Comparison of ENCODE assay signal across 23 cellular contexts in genomic region chr5:130624805-130625204, GRCh38.
DNase-seq lines count a peak whose midpoint lies in the region; ATAC-seq and TF ChIP-seq lines count a peak whose summit lies in the region.
"Had no signal": no experiment of that assay in that cellular context is flagged by ENCODE, and none has a peak within 500 bp of the region (broad histone marks: within the 10 kb centered on the region; RNA-seq: fewer than 3 reads in every experiment).

No MANE protein-coding gene starts in this region.

- TF ChIP-seq CTCF in adrenal gland (IDR thresholded peaks at IDR 0.05): no peak

- intact Hi-C loops in activated CD4-positive, alpha-beta T cell treated with anti-CD3 and anti-CD28 coated beads for 36 hours (cut with DNase I, micrococcal nuclease): no loop called here
- intact Hi-C loops in adrenal gland (cut with DNase I): no loop called here

- no peaks in the 10 kb centered on the region for H3K36me3 Mint-ChIP-seq in activated CD4-positive, alpha-beta T cell treated with anti-CD3 and anti-CD28 coated beads for 36 hours (ENCODE audit: low read depth)
- H3K36me3 Mint-ChIP-seq in activated CD4-positive, alpha-beta T cell treated with anti-CD3 and anti-CD28 coated beads, Interleukin-2, amount 10 ng/mL, durations not matched to agents 7 days and 5 days (ENCODE audit: low read depth): no peaks in the 10 kb centered on the region
- H3K36me3 Mint-ChIP-seq: CD14-positive monocyte had no signal

- H3K4me1 ChIP-seq in Karpas-422 (ENCODE audit: low read length): peaks cover 5% of the 10 kb centered on the region; the same call in 1 of the 2 replicates
- no peaks in the 10 kb centered on the region for H3K4me1 ChIP-seq in adrenal gland (replicated peaks in 1 of 2)
- H3K4me1 ChIP-seq: SJSA1 had no signal

- POLR2A ChIA-PET in activated CD4-positive, alpha-beta T cell treated with anti-CD3 and anti-CD28 coated beads for 36 hours (lab: Charles Lee): no interaction called here
- POLR2A ChIA-PET in activated CD4-positive, alpha-beta T cell treated with anti-CD3 and anti-CD28 coated beads, Interleukin-2, amount 10 ng/mL, durations not matched to agents 7 days and 5 days (lab: Charles Lee): no interaction called here

- no peak overlapping the region for H3K4me3 ChIP-seq in Karpas-422 (ENCODE audit: low read length)
- no peak overlapping the region for H3K4me3 ChIP-seq in adrenal gland
- H3K4me3 ChIP-seq: MG63, SJSA1 had no signal

- H3K79me2 ChIP-seq in Karpas-422 (ENCODE audit: low read length): no peaks in the 10 kb centered on the region

- peak; percentile 36 for ATAC-seq in activated CD4-positive, alpha-beta T cell treated with anti-CD3 and anti-CD28 coated beads for 36 hours
- ATAC-seq in GM21786 (IDR thresholded peaks at IDR 0.05; ENCODE audit: unreplicated experiment): peak; percentile 47
- ATAC-seq in stimulated activated naive CD8-positive, alpha-beta T cell treated with anti-CD3 and anti-CD28 coated beads, Interleukin-15, amount 100 ng/mL, for 72 hours: peak; percentile 65
- ATAC-seq: HCT116, Panc1 had no signal

- no peak overlapping the region for H3K9ac ChIP-seq in Karpas-422 (ENCODE audit: low read length)

- H3K4me3 Mint-ChIP-seq in activated CD4-positive, alpha-beta T cell treated with anti-CD3 and anti-CD28 coated beads for 36 hours: no peak overlapping the region
- no peak overlapping the region for H3K4me3 Mint-ChIP-seq in activated CD4-positive, alpha-beta T cell treated with anti-CD3 and anti-CD28 coated beads, Interleukin-2, amount 10 ng/mL, durations not matched to agents 7 days and 5 days
- H3K4me3 Mint-ChIP-seq in stimulated activated naive CD8-positive, alpha-beta T cell treated with anti-CD3 and anti-CD28 coated beads, Interleukin-15, amount 100 ng/mL, for 72 hours: no peak overlapping the region
- H3K4me3 Mint-ChIP-seq: CD14-positive monocyte had no signal

- H3K9me2 ChIP-seq in Karpas-422 (replicated peaks; ENCODE audit: insufficient read depth, low read length): no peaks in the 10 kb centered on the region

- H3K36me3 ChIP-seq in Karpas-422 (ENCODE audit: insufficient read depth, low read length) (no peaks in the 10 kb centered on the region), adrenal gland (replicated peaks in 1 of 2) (no peaks in the 10 kb centered on the region)
- H3K36me3 ChIP-seq: MG63, SJSA1 had no signal

- H3K27ac Mint-ChIP-seq in activated CD4-positive, alpha-beta T cell treated with anti-CD3 and anti-CD28 coated beads for 36 hours: no peak overlapping the region
- H3K27ac Mint-ChIP-seq in activated CD4-positive, alpha-beta T cell treated with anti-CD3 and anti-CD28 coated beads, Interleukin-2, amount 10 ng/mL, durations not matched to agents 7 days and 5 days: no peak overlapping the region
- peak overlapping the region in 1 of 2 donors; percentile 12 for H3K27ac Mint-ChIP-seq in stimulated activated naive CD8-positive, alpha-beta T cell treated with anti-CD3 and anti-CD28 coated beads, Interleukin-15, amount 100 ng/mL, for 72 hours
- H3K27ac Mint-ChIP-seq: CD14-positive monocyte had no signal

- no peak for TF ChIP-seq POLR2A in adrenal gland (IDR thresholded peaks at IDR 0.05)

- H3K4me2 ChIP-seq in Karpas-422 (ENCODE audit: low read depth, low read length, poor library complexity, severe bottlenecking): no peak overlapping the region

- no peaks in the 10 kb centered on the region for H4K20me1 ChIP-seq in Karpas-422 (ENCODE audit: insufficient read depth, low read depth, low read length)

- CTCF ChIA-PET in activated CD4-positive, alpha-beta T cell treated with anti-CD3 and anti-CD28 coated beads for 36 hours (lab: Charles Lee): no interaction called here
- CTCF ChIA-PET in activated CD4-positive, alpha-beta T cell treated with anti-CD3 and anti-CD28 coated beads, Interleukin-2, amount 10 ng/mL, durations not matched to agents 7 days and 5 days (lab: Charles Lee): no interaction called here

- H3K27ac ChIP-seq in Karpas-422 (ENCODE audit: low read length) (no peak overlapping the region), adrenal gland (no peak overlapping the region)
- H3K27ac ChIP-seq: 22Rv1, SJSA1 had no signal

- H3K27me3 ChIP-seq in Karpas-422 (ENCODE audit: low read length): no peaks in the 10 kb centered on the region
- H3K27me3 ChIP-seq in adrenal gland: no peaks in the 10 kb centered on the region
- H3K27me3 ChIP-seq: MG63, SJSA1 had no signal

- H3K4me1 Mint-ChIP-seq in activated CD4-positive, alpha-beta T cell treated with anti-CD3 and anti-CD28 coated beads for 36 hours: no peaks in the 10 kb centered on the region
- no peaks in the 10 kb centered on the region for H3K4me1 Mint-ChIP-seq in activated CD4-positive, alpha-beta T cell treated with anti-CD3 and anti-CD28 coated beads, Interleukin-2, amount 10 ng/mL, durations not matched to agents 7 days and 5 days
- H3K4me1 Mint-ChIP-seq in stimulated activated naive CD8-positive, alpha-beta T cell treated with anti-CD3 and anti-CD28 coated beads, Interleukin-15, amount 100 ng/mL, for 72 hours: no peaks in the 10 kb centered on the region
- H3K4me1 Mint-ChIP-seq: CD14-positive monocyte had no signal

- H3K27me3 Mint-ChIP-seq in activated CD4-positive, alpha-beta T cell treated with anti-CD3 and anti-CD28 coated beads for 36 hours: no peaks in the 10 kb centered on the region
- H3K27me3 Mint-ChIP-seq in activated CD4-positive, alpha-beta T cell treated with anti-CD3 and anti-CD28 coated beads, Interleukin-2, amount 10 ng/mL, durations not matched to agents 7 days and 5 days: no peaks in the 10 kb centered on the region
- H3K27me3 Mint-ChIP-seq in stimulated activated naive CD8-positive, alpha-beta T cell treated with anti-CD3 and anti-CD28 coated beads, Interleukin-15, amount 100 ng/mL, for 72 hours: no peaks in the 10 kb centered on the region

- H3K9me3 ChIP-seq in Karpas-422 (ENCODE audit: low read length) (no peaks in the 10 kb centered on the region), adrenal gland (replicated peaks in 1 of 3) (no peaks in the 10 kb centered on the region)
- H3K9me3 ChIP-seq: MG63 had no signal

- peaks cover 2% of the 10 kb centered on the region for H3K9me3 Mint-ChIP-seq in activated CD4-positive, alpha-beta T cell treated with anti-CD3 and anti-CD28 coated beads for 36 hours (ENCODE audit: low read depth)
- no peaks in the 10 kb centered on the region for H3K9me3 Mint-ChIP-seq in activated CD4-positive, alpha-beta T cell treated with anti-CD3 and anti-CD28 coated beads, Interleukin-2, amount 10 ng/mL, durations not matched to agents 7 days and 5 days
- peaks cover 4 to 7% of the 10 kb centered on the region in 2 donors for H3K9me3 Mint-ChIP-seq in stimulated activated naive CD8-positive, alpha-beta T cell treated with anti-CD3 and anti-CD28 coated beads, Interleukin-15, amount 100 ng/mL, for 72 hours

- 0 out of 2 replicates have a peak overlapping the region, but pooled peaks have one; percentile 18 for H2AFZ ChIP-seq in Karpas-422 (ENCODE audit: low read length)

- no peak for DNase-seq in activated CD4-positive, alpha-beta T cell treated with anti-CD3 and anti-CD28 coated beads for 36 hours
- DNase-seq in activated CD4-positive, alpha-beta T cell treated with anti-CD3 and anti-CD28 coated beads, Interleukin-2, amount 10 ng/mL, durations not matched to agents 7 days and 5 days: no peak
- no peak for DNase-seq in Karpas-422
- DNase-seq in stimulated activated naive CD8-positive, alpha-beta T cell treated with anti-CD3 and anti-CD28 coated beads, Interleukin-15, amount 100 ng/mL, for 72 hours: no peak
- DNase-seq in adrenal gland: no peak
- DNase-seq in stimulated activated CD8-positive, alpha-beta memory T cell treated with anti-CD3 and anti-CD28 coated beads, Interleukin-4, amount 100 ng/mL, for 48 hours: no peak
- DNase-seq in ureter (ENCODE audit: low spot score): no peak
- DNase-seq: AML-193, DND-41, GOT3, IMR-90, MG63, NCI-H1092, NCI-H1436 treated with DMSO at 0.1 percent for 48 hours, NCI-H2029, NCI-H345, NCI-H526 had no signal
